In the genomic region with DNA sequence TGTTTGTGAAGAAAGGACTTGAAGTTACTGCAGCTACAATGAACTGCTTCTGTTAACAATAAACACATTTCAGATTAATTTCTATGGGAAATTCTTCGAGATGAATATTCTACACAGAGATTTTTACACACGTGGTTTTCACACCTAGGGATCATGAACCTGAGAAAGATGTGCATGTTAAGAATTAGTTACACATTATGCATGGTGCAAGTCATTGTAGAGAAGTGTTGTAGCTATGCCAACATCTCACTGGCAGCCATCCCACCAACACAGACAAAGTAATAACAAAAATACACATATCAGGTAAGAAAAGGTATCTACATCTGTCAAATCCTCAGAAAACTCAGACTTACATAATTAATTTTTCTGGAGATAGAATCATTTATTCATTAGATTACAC, we compare ENCODE assay signal across 17 cellular contexts. TPM values are rescaled to one million over a fixed set of nuclear protein-coding genes. Genes with fewer than 3 reads are reported as not detected.
DNase-seq lines count a peak whose midpoint lies in the region; ATAC-seq and TF ChIP-seq lines count a peak whose summit lies in the region.
"Had no signal": no experiment of that assay in that cellular context is flagged by ENCODE, and none has a peak within 500 bp of the region (broad histone marks: within the 10 kb centered on the region; RNA-seq: fewer than 3 reads in every experiment).

No MANE protein-coding gene starts in this region.

- no peak overlapping the region for H3K4me3 ChIP-seq in PC-9
- H3K4me3 ChIP-seq: HAP-1 had no signal

- H3K36me3 ChIP-seq in PC-9 (ENCODE audit: low read depth), result no peaks in the 10 kb centered on the region
- H3K36me3 ChIP-seq: HAP-1 had no signal

- intact Hi-C loops in PC-9 (cut with micrococcal nuclease; ENCODE audit: unreplicated experiment), result no loop called here

- no peak overlapping the region for H3K27ac ChIP-seq in PC-9

- peak; percentile 3 for DNase-seq in glomerular visceral epithelial cell (ENCODE audit: extremely low spot score)
- no peak for DNase-seq in PC-9
- DNase-seq in NCI-H524 (lab: John Stamatoyannopoulos, UW), result no peak
- DNase-seq in stimulated activated naive CD8-positive, alpha-beta T cell treated with anti-CD3 and anti-CD28 coated beads, Interleukin-15, Interleukin-2, amounts not matched to agents 100 U/mL and 50 U/mL, for 24 hours, result no peak
- DNase-seq: C1 segment of cervical spinal cord; Calu3; CD4-positive, alpha-beta memory T cell; COR-L47; DMS53; DMS79 treated with DMSO at 0.1 percent for 48 hours; GF-D8; GOT3; HFFc6 had no signal

- ATAC-seq in GM18867 (IDR thresholded peaks at IDR 0.05; ENCODE audit: unreplicated experiment) (peak; percentile 54), HG03175 (IDR thresholded peaks at IDR 0.05; ENCODE audit: unreplicated experiment) (peak; percentile 77)
- ATAC-seq in stimulated activated naive CD8-positive, alpha-beta T cell treated with anti-CD3 and anti-CD28 coated beads, Interleukin-15, Interleukin-2, amounts not matched to agents 100 U/mL and 50 U/mL, for 24 hours, result no peak

- CTCF ChIA-PET in PC-9 (lab: Charles Lee), result interaction anchor here (0.6 kb wide), 1 partner anchor 564 kb away, joined by 3 read pairs; no protein-coding TSS in a partner anchor

- no peaks in the 10 kb centered on the region for H3K4me1 ChIP-seq in PC-9 (replicated peaks; ENCODE audit: insufficient read depth)

- H3K9me3 ChIP-seq in PC-9 (ENCODE audit: insufficient read depth, low read depth), result no peaks in the 10 kb centered on the region
- H3K9me3 ChIP-seq: HAP-1 had no signal

- no TSS peak for BruUV-seq in PC-9 (replicated peaks; lab: Mats Ljungman, UMichigan)

- no peaks in the 10 kb centered on the region for H3F3A ChIP-seq in PC-9 (ENCODE audit: insufficient read depth, low read depth)

- no peaks in the 10 kb centered on the region for H4K20me1 ChIP-seq in PC-9 (ENCODE audit: insufficient read depth)

- H3K27me3 ChIP-seq in PC-9 (ENCODE audit: insufficient read depth, low read depth), result no peaks in the 10 kb centered on the region

- H2AFZ ChIP-seq in PC-9, result no peak overlapping the region

- H3K9me2 ChIP-seq in PC-9 (ENCODE audit: insufficient read depth), result no peaks in the 10 kb centered on the region

- no peak overlapping the region for H3K4me2 ChIP-seq in PC-9

- no peaks in the 10 kb centered on the region for H3K79me2 ChIP-seq in PC-9 (ENCODE audit: low read depth)

- POLR2A ChIA-PET in PC-9 (lab: Charles Lee; ENCODE audit: unreplicated experiment), result no interaction called here

- no peak for TF ChIP-seq CTCF in PC-9 (conservative IDR thresholded peaks at IDR 0.05)

RNA-seq across cellular contexts. Expression of a gene that starts 16.1 kb away (rescaled TPM):
- total RNA-seq in PC-9 (2021), result 0.08 and 0.15 TPM in 2 replicates
- total RNA-seq: Calu3, G401 had no signal
